ENCODE assay signal across 2 cellular contexts in the genomic region with DNA sequence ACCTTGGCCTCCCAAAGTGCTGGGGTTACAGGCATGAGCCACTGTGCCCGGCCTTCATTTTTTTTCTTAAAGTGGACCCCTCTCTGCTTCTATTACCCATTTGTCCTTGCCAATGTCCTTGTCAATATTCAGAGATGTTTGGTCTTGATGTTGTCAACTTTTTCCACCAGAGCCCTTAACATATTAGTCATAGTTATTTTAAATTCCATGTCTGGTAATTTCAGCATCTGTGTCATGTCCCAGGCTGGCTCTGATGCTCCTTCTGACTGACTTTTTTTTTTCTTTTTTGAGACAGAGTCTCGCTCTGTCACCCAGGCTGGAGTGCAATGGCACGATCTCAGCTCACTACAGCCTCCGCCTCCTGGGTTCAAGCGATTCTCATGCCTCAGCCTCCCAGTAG. TPM values are rescaled to one million over a fixed set of nuclear protein-coding genes. Genes with fewer than 3 reads are reported as not detected.
"Had no signal": no experiment of that assay in that cellular context is flagged by ENCODE, and none has a peak within 500 bp of the region (broad histone marks: within the 10 kb centered on the region; RNA-seq: fewer than 3 reads in every experiment).

No MANE protein-coding gene starts in this region.

RNA-seq across cellular contexts. Expression of a gene that starts 2.2 kb away (rescaled TPM):
- total RNA-seq: natural killer cell had no signal
- polyA plus RNA-seq: naive thymus-derived CD4-positive, alpha-beta T cell had no signal
